ENCODE assay signal across 1 cellular context in genomic region chr20:37564388-37565133, GRCh38.
A peak's percentile ranks its signal among the peaks of the same experiment; 100 is the strongest.
TF ChIP-seq lines count a peak whose summit lies in the region.

No MANE protein-coding gene starts in this region.

TF ChIP-seq in HepG2, 621 proteins besides CTCF, POLR2A, EP300 and RAD21 (continued from another document and continues in another):
- 0 out of 2 replicates have a peak, but pooled peaks have one; percentile 42 for TF ChIP-seq ATF3 (CRISPR knock-in tag; IDR thresholded peaks at IDR 0.05)
- TF ChIP-seq MXD1 (CRISPR knock-in tag; IDR thresholded peaks at IDR 0.05) = peak; percentile 70; the same call in 1 of the 2 replicates
- peak; percentile 47; the same call in 1 of the 2 replicates for TF ChIP-seq ARID4A (CRISPR knock-in tag; IDR thresholded peaks at IDR 0.05; ENCODE audit: borderline replicate concordance)
- 0 out of 2 replicates have a peak, but pooled peaks have one; percentile 53 for TF ChIP-seq RCOR2 (CRISPR knock-in tag; IDR thresholded peaks at IDR 0.05)
- TF ChIP-seq IRX3 (CRISPR knock-in tag; IDR thresholded peaks at IDR 0.05; ENCODE audit: borderline replicate concordance, low read depth) = no peak
- no peak for TF ChIP-seq ATF7 (IDR thresholded peaks at IDR 0.05)
- peak; percentile 28; the same call in 1 of the 2 replicates for TF ChIP-seq ATF7 (CRISPR knock-in tag; IDR thresholded peaks at IDR 0.05)
- 0 out of 2 replicates have a peak, but pooled peaks have one; percentile 53 for TF ChIP-seq ZNF276 (CRISPR knock-in tag; IDR thresholded peaks at IDR 0.05; ENCODE audit: low read depth)
- TF ChIP-seq GABPB1 (CRISPR knock-in tag; IDR thresholded peaks at IDR 0.05) = peak; percentile 72; the same call in 1 of the 2 replicates
- TF ChIP-seq CBX2 (IDR thresholded peaks at IDR 0.05; ENCODE audit: low read depth, low read length) = no peak
- no peak for TF ChIP-seq CBX2 (CRISPR knock-in tag; IDR thresholded peaks at IDR 0.05; ENCODE audit: low read depth)
- peak; percentile 38 for TF ChIP-seq ELF1 (CRISPR knock-in tag; IDR thresholded peaks at IDR 0.05)
- TF ChIP-seq CBFB (CRISPR knock-in tag; IDR thresholded peaks at IDR 0.05) = peak; percentile 75; the same call in 1 of the 2 replicates
- TF ChIP-seq ZFX (CRISPR knock-in tag; IDR thresholded peaks at IDR 0.05; ENCODE audit: low read depth) = 0 out of 2 replicates have a peak, but pooled peaks have one; percentile 45
- TF ChIP-seq ATRX (CRISPR knock-in tag; IDR thresholded peaks at IDR 0.05; ENCODE audit: borderline replicate concordance) = no peak
- TF ChIP-seq ZFP91 (CRISPR knock-in tag; IDR thresholded peaks at IDR 0.05; ENCODE audit: borderline replicate concordance) = peak; percentile 36; the same call in 1 of the 2 replicates
- TF ChIP-seq MEIS2 (CRISPR knock-in tag; IDR thresholded peaks at IDR 0.05) = peak; percentile 17; the same call in 1 of the 2 replicates
- 0 out of 2 replicates have a peak, but pooled peaks have one; percentile 44 for TF ChIP-seq RXRB (CRISPR knock-in tag; IDR thresholded peaks at IDR 0.05; ENCODE audit: borderline replicate concordance)
- TF ChIP-seq HOXA5 (CRISPR knock-in tag; IDR thresholded peaks at IDR 0.05) = peak; percentile 57; the same call in 1 of the 2 replicates
- no peak for TF ChIP-seq BRCA1 (CRISPR knock-in tag; IDR thresholded peaks at IDR 0.05)
- TF ChIP-seq BCLAF1 (IDR thresholded peaks at IDR 0.05) = no peak
- 0 out of 2 replicates have a peak, but pooled peaks have one; percentile 16 for TF ChIP-seq ZNF724P (CRISPR knock-in tag; IDR thresholded peaks at IDR 0.05; ENCODE audit: borderline replicate concordance)
- TF ChIP-seq CBX5 (CRISPR knock-in tag; IDR thresholded peaks at IDR 0.05; ENCODE audit: borderline replicate concordance) = peak; percentile 47; the same call in 1 of the 2 replicates
- TF ChIP-seq ZNF704 (CRISPR knock-in tag; IDR thresholded peaks at IDR 0.05; ENCODE audit: borderline replicate concordance) = 0 out of 2 replicates have a peak, but pooled peaks have one; percentile 52
- no peak for TF ChIP-seq HDAC2 (CRISPR knock-in tag; IDR thresholded peaks at IDR 0.05)
- TF ChIP-seq MXD4 (CRISPR knock-in tag; IDR thresholded peaks at IDR 0.05) = peak; percentile 71; the same call in 1 of the 2 replicates
- TF ChIP-seq KMT2B (CRISPR knock-in tag; IDR thresholded peaks at IDR 0.05) = peak; percentile 50; the same call in 1 of the 2 replicates
- TF ChIP-seq ARHGAP35 (CRISPR knock-in tag; IDR thresholded peaks at IDR 0.05; ENCODE audit: borderline replicate concordance) = peak; percentile 36; the same call in 1 of the 2 replicates
- 0 out of 2 replicates have a peak, but pooled peaks have one; percentile 62 for TF ChIP-seq KIAA2018 (CRISPR knock-in tag; IDR thresholded peaks at IDR 0.05; ENCODE audit: borderline replicate concordance)
- 0 out of 2 replicates have a peak, but pooled peaks have one; percentile 9 for TF ChIP-seq ZMYM4 (CRISPR knock-in tag; IDR thresholded peaks at IDR 0.05)
- TF ChIP-seq CSRNP1 (CRISPR knock-in tag; IDR thresholded peaks at IDR 0.05) = peak; percentile 72; the same call in 1 of the 2 replicates
